ENCODE assay signal across 8 cellular contexts in the genomic region with DNA sequence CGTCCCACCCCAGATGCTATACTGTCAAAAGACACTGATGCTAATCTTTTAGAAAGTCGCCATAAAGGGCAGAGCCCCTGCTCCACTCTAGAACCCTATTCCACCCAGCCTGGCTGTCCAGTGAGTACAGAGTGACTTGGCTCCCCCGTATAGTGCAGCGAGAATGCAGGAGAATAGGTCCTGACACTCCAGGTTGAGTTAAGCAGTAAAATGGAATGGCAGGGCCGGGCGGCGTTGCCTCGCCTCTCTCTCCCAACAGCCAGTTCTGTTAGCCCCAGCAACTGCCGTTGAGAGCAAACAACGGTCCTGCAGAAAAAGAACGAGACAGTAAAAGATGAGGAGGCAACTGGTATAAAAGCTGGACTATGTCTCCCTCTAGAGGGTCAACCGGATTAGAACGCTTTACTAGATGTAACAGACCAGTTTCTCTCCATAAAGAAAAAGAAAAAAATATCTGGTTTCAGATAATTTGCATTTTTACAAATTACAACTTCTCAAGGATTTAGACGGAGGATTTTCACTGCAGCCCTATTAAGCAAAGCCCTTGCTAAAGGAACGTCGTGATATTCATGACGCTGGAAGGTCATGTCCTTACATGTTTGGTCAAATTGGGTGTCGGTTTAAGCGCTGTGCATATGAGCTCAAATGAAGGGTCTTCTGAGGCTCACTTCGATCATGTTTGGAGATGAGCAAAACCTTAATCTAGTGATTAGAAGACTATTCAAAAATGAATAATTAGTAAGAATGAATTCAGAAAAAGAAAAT.
DNase-seq lines count a peak whose midpoint lies in the region; ATAC-seq and TF ChIP-seq lines count a peak whose summit lies in the region.

No MANE protein-coding gene starts in this region.

- no peaks in the 10 kb centered on the region for H3K36me3 ChIP-seq in mucosa of descending colon (ENCODE audit: low read depth)
- no peaks in the 10 kb centered on the region for H3K36me3 ChIP-seq in stomach smooth muscle (ENCODE audit: control insufficient read depth in 2 of 2, insufficient read depth in 2 of 2, low read length in 2 of 2)

- H3K4me1 ChIP-seq in mucosa of descending colon (ENCODE audit: low read depth) (peaks cover 9% of the 10 kb centered on the region), stomach smooth muscle (ENCODE audit: control insufficient read depth, insufficient read depth, low read length) (peaks cover 17% of the 10 kb centered on the region)

- no peak overlapping the region for H3K27ac ChIP-seq in stomach smooth muscle (ENCODE audit: low read length)

- DNase-seq in DMS114 treated with DMSO at 0.1 percent for 48 hours (lab: John Stamatoyannopoulos, UW; ENCODE audit: unreplicated experiment) = peak; percentile 86
- DNase-seq in HS-27A (ENCODE audit: low read depth) = peak; percentile 36
- DNase-seq in NCI-H774 (lab: John Stamatoyannopoulos, UW) = peak; percentile 93
- peak in 2 of 3 experiments; percentile 4 to 7 for DNase-seq in activated CD8-positive, alpha-beta memory T cell treated with anti-CD3 and anti-CD28 coated beads for 48 hours (ENCODE audit: low read depth in 2 of 3, low spot score in 2 of 3)
- peak; percentile 80 for DNase-seq in epithelial cell of esophagus (ENCODE audit: low read depth)
- DNase-seq in mucosa of descending colon = peak in 2 of 3 donors; percentile 31 to 72

- peak overlapping the region in 1 of 2 donors; percentile 20 for H3K9ac ChIP-seq in stomach smooth muscle (ENCODE audit: low read length in 2 of 2)

- H3K27me3 ChIP-seq in stomach smooth muscle (ENCODE audit: control insufficient read depth in 1 of 2, insufficient read depth in 2 of 2, low read length in 2 of 2) = peaks cover 18 to 25% of the 10 kb centered on the region in 2 donors

- H3K4me3 ChIP-seq in epithelial cell of esophagus (ENCODE audit: low read length) (peak overlapping the region; percentile 30), mucosa of descending colon (no peak overlapping the region), stomach smooth muscle (ENCODE audit: low read length in 2 of 2) (peak overlapping the region; percentile 68 to 69)

- ATAC-seq in GM21390 (IDR thresholded peaks at IDR 0.05; ENCODE audit: unreplicated experiment) (peak; percentile 95), mucosa of descending colon (peak; percentile 87)

- H3K9me3 ChIP-seq in mucosa of descending colon = no peaks in the 10 kb centered on the region
- H3K9me3 ChIP-seq in stomach smooth muscle (ENCODE audit: control insufficient read depth in 2 of 2, low read length in 2 of 2) = no peaks in the 10 kb centered on the region

- TF ChIP-seq CTCF in epithelial cell of esophagus (IDR thresholded peaks at IDR 0.05; ENCODE audit: insufficient read depth, low read depth, low read length, missing control alignments) = peak; percentile 67
- peak; percentile 30 for TF ChIP-seq CTCF in mucosa of descending colon (IDR thresholded peaks at IDR 0.05)

- intact Hi-C loops in mucosa of descending colon (cut with DNase I, micrococcal nuclease) = no loop called here

Comparison
In these comparisons a context has a peak if more than half of its experiments do, and no peak if none do; other contexts are left out.
1. DNase-seq: peak in every context shown above with its lines; median percentile 93 in NCI-H774; 86 in DMS114 treated with DMSO at 0.1 percent for 48 hours; 80 in epithelial cell of esophagus; 52 in mucosa of descending colon; 36 in HS-27A; 6 in activated CD8-positive, alpha-beta memory T cell treated with anti-CD3 and anti-CD28 coated beads for 48 hours.